In genomic region chr11:15208570-15209222, GRCh38 we compare ENCODE assay signal across 8 cellular contexts.
A peak's percentile ranks its signal among the peaks of the same experiment; 100 is the strongest.
DNase-seq lines count a peak whose midpoint lies in the region; ATAC-seq and TF ChIP-seq lines count a peak whose summit lies in the region.

No MANE protein-coding gene starts in this region.

- H3K27me3 Mint-ChIP-seq in activated T-helper 1 cell treated with anti-CD3 and anti-CD28 coated beads, Interleukin-12 subunit alpha, Interleukin-12 subunit beta, Interleukin-2, Interleukin-4 antibody, amounts not matched to agents 30 ng/mL and 10 ng/mL and 1 ng/mL, durations not matched to agents 14 hours and 24 hours and 36 hours (ENCODE audit: insufficient read depth): peaks cover 8% of the 10 kb centered on the region

- no peak for TF ChIP-seq EP300 in suprapubic skin (IDR thresholded peaks at IDR 0.05)

- H3K4me1 ChIP-seq in neuronal stem cell (ENCODE audit: control insufficient read depth in 2 of 2, insufficient read depth in 1 of 2, low read depth in 1 of 2, low read length in 2 of 2): no peaks in the 10 kb centered on the region
- no peaks in the 10 kb centered on the region for H3K4me1 ChIP-seq in suprapubic skin

- peak; percentile 56 for DNase-seq in Daoy (ENCODE audit: low read depth)
- peak; percentile 87 for DNase-seq in HT-29 (ENCODE audit: low spot score)
- peak; percentile 35 for DNase-seq in RKO (ENCODE audit: low spot score)
- DNase-seq in activated T-helper 1 cell treated with anti-CD3 and anti-CD28 coated beads, Interleukin-12 subunit alpha, Interleukin-12 subunit beta, Interleukin-2, Interleukin-4 antibody, amounts not matched to agents 30 ng/mL and 10 ng/mL and 1 ng/mL, durations not matched to agents 14 hours and 24 hours and 36 hours (ENCODE audit: low spot score): peak; percentile 65
- peak; percentile 73 for DNase-seq in fibroblast of pulmonary artery (ENCODE audit: low read depth)
- DNase-seq in neuronal stem cell (ENCODE audit: low spot score): peak; percentile 80
- no peak for DNase-seq in suprapubic skin (ENCODE audit: low spot score in 2 of 2)

- H2BK5ac ChIP-seq in neuronal stem cell (ENCODE audit: low read length): no peak overlapping the region

- H3K27ac ChIP-seq in neuronal stem cell (replicated peaks; ENCODE audit: low read length) (no peak overlapping the region), suprapubic skin (no peak overlapping the region)

- H3K36me3 Mint-ChIP-seq in activated T-helper 1 cell treated with anti-CD3 and anti-CD28 coated beads, Interleukin-12 subunit alpha, Interleukin-12 subunit beta, Interleukin-2, Interleukin-4 antibody, amounts not matched to agents 30 ng/mL and 10 ng/mL and 1 ng/mL, durations not matched to agents 14 hours and 24 hours and 36 hours (ENCODE audit: low read depth): no peaks in the 10 kb centered on the region

- peak; percentile 92 for ATAC-seq in GM21515 (IDR thresholded peaks at IDR 0.05; ENCODE audit: unreplicated experiment)

- H3K4ac ChIP-seq in neuronal stem cell (ENCODE audit: low read length): no peak overlapping the region

- H4K91ac ChIP-seq in neuronal stem cell (ENCODE audit: low read depth, low read length, poor library complexity): no peak overlapping the region

- H3K9me3 ChIP-seq in neuronal stem cell (replicated peaks in 1 of 2; ENCODE audit: control insufficient read depth in 2 of 2, insufficient read depth in 1 of 2, low read depth in 1 of 2, low read length in 2 of 2): no peaks in the 10 kb centered on the region
- no peaks in the 10 kb centered on the region for H3K9me3 ChIP-seq in suprapubic skin

- H3K9me3 Mint-ChIP-seq in activated T-helper 1 cell treated with anti-CD3 and anti-CD28 coated beads, Interleukin-12 subunit alpha, Interleukin-12 subunit beta, Interleukin-2, Interleukin-4 antibody, amounts not matched to agents 30 ng/mL and 10 ng/mL and 1 ng/mL, durations not matched to agents 14 hours and 24 hours and 36 hours: no peaks in the 10 kb centered on the region

- no peak overlapping the region for H4K8ac ChIP-seq in neuronal stem cell (ENCODE audit: low read depth, low read length)

- H2AK5ac ChIP-seq in neuronal stem cell (ENCODE audit: low read depth, low read length): no peak overlapping the region

- H3K9ac ChIP-seq in neuronal stem cell (ENCODE audit: low read depth, low read length, poor library complexity): no peak overlapping the region

- H3K79me1 ChIP-seq in neuronal stem cell (ENCODE audit: low read depth, low read length): no peaks in the 10 kb centered on the region

- no peak overlapping the region for H3K14ac ChIP-seq in neuronal stem cell (ENCODE audit: low read length)

- H3K23ac ChIP-seq in neuronal stem cell (ENCODE audit: low read depth, low read length, poor library complexity): no peak overlapping the region

- H3K18ac ChIP-seq in neuronal stem cell (ENCODE audit: low read length): peak overlapping the region; percentile 9

- no peak overlapping the region for H2BK15ac ChIP-seq in neuronal stem cell (ENCODE audit: low read length)

- H3K4me3 ChIP-seq in fibroblast of pulmonary artery (replicated peaks; ENCODE audit: low read depth, low read length) (no peak overlapping the region), neuronal stem cell (ENCODE audit: low read length in 2 of 2) (no peak overlapping the region), suprapubic skin (no peak overlapping the region)

- no peak overlapping the region for H3K27ac Mint-ChIP-seq in activated T-helper 1 cell treated with anti-CD3 and anti-CD28 coated beads, Interleukin-12 subunit alpha, Interleukin-12 subunit beta, Interleukin-2, Interleukin-4 antibody, amounts not matched to agents 30 ng/mL and 10 ng/mL and 1 ng/mL, durations not matched to agents 14 hours and 24 hours and 36 hours

- H2BK120ac ChIP-seq in neuronal stem cell (ENCODE audit: low read depth, low read length): no peak overlapping the region

- H3K36me3 ChIP-seq in neuronal stem cell (replicated peaks in 1 of 2; ENCODE audit: control insufficient read depth in 2 of 2, insufficient read depth in 2 of 2, low read length in 2 of 2) (no peaks in the 10 kb centered on the region), suprapubic skin (no peaks in the 10 kb centered on the region)

- H3K27me3 ChIP-seq in neuronal stem cell (ENCODE audit: control insufficient read depth in 3 of 3, insufficient read depth in 3 of 3, low read depth in 1 of 3, low read length in 3 of 3) (no peaks in the 10 kb centered on the region), suprapubic skin (peaks cover 5% of the 10 kb centered on the region)

- no peak overlapping the region for H2BK12ac ChIP-seq in neuronal stem cell (ENCODE audit: low read length)

- TF ChIP-seq CTCF in fibroblast of pulmonary artery (IDR thresholded peaks at IDR 0.05; ENCODE audit: low read length, missing control alignments) (peak; percentile 89), suprapubic skin (IDR thresholded peaks at IDR 0.05) (peak; percentile 65 to 77)

- WGBS in neuronal stem cell (ENCODE audit: extremely low coverage in 2 of 2, insufficient read length in 2 of 2, insufficient replicate concordance in 1 of 2), 2 donors: no CpG with 5 or more reads among the region's 9 CpGs
- WGBS in suprapubic skin: 58% methylated on average over 2 of the region's 9 CpGs

- TF ChIP-seq POLR2A in suprapubic skin (IDR thresholded peaks at IDR 0.05): no peak

- no peak overlapping the region for H2AFZ ChIP-seq in neuronal stem cell (ENCODE audit: low read length)

- no peaks in the 10 kb centered on the region for H3K4me1 Mint-ChIP-seq in activated T-helper 1 cell treated with anti-CD3 and anti-CD28 coated beads, Interleukin-12 subunit alpha, Interleukin-12 subunit beta, Interleukin-2, Interleukin-4 antibody, amounts not matched to agents 30 ng/mL and 10 ng/mL and 1 ng/mL, durations not matched to agents 14 hours and 24 hours and 36 hours (ENCODE audit: low read depth)

- H3K4me3 Mint-ChIP-seq in activated T-helper 1 cell treated with anti-CD3 and anti-CD28 coated beads, Interleukin-12 subunit alpha, Interleukin-12 subunit beta, Interleukin-2, Interleukin-4 antibody, amounts not matched to agents 30 ng/mL and 10 ng/mL and 1 ng/mL, durations not matched to agents 14 hours and 24 hours and 36 hours: no peak overlapping the region

- no peak overlapping the region for H3K4me2 ChIP-seq in neuronal stem cell (ENCODE audit: insufficient read depth, low read length, poor library complexity, severe bottlenecking)

- intact Hi-C loops in activated T-helper 1 cell treated with anti-CD3 and anti-CD28 coated beads, Interleukin-12 subunit alpha, Interleukin-12 subunit beta, Interleukin-2, Interleukin-4 antibody, amounts not matched to agents 30 ng/mL and 10 ng/mL and 1 ng/mL, durations not matched to agents 14 hours and 24 hours and 36 hours (cut with micrococcal nuclease): loop anchor here (1.0 to 2.0 kb wide), 4 partner anchors 107 to 300 kb away; no protein-coding TSS in a partner anchor

Comparison
In these comparisons a context has a peak if more than half of its experiments do, and no peak if none do; other contexts are left out.
1. DNase-seq: peak in Daoy (single experiment), HT-29 (single experiment), RKO (single experiment), activated T-helper 1 cell treated with anti-CD3 and anti-CD28 coated beads, Interleukin-12 subunit alpha, Interleukin-12 subunit beta, Interleukin-2, Interleukin-4 antibody, amounts not matched to agents 30 ng/mL and 10 ng/mL and 1 ng/mL, durations not matched to agents 14 hours and 24 hours and 36 hours (single experiment), fibroblast of pulmonary artery (single experiment) and neuronal stem cell (single experiment); none in suprapubic skin (0 of 2).